21 cellular contexts compared by ENCODE assay signal in the genomic region with DNA sequence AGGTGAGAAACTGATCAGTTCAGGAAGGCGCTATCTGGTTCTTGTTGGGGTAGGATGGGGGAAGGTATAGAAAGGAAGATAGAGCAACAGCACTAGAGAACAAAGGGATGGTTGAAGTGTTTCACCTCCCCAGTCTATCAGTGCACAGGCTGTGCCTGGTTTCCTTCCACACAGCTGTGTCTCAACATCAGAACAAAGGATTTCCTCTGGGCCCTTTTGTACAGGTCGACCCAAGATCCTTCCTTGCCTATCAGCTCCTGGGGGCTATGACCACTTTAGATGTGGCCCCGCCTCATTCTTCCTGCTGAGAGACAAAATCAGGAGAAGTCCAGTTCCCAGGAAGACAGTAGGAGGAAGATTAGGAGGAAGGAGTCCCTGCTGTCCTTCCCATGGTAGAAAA.
DNase-seq lines count a peak whose midpoint lies in the region; ATAC-seq and TF ChIP-seq lines count a peak whose summit lies in the region.
"Had no signal": no experiment of that assay in that cellular context is flagged by ENCODE, and none has a peak within 500 bp of the region (broad histone marks: within the 10 kb centered on the region; RNA-seq: fewer than 3 reads in every experiment).

No MANE protein-coding gene starts in this region.

- H3K36me3 ChIP-seq in heart left ventricle (no peaks in the 10 kb centered on the region), suprapubic skin (no peaks in the 10 kb centered on the region)
- H3K36me3 ChIP-seq: BLaER1 treated with 17β-estradiol and CSF1 and Interleukin-3, amounts not matched to agents 10 nM and 100 nM; SJCRH30 had no signal

- H3K4me3 ChIP-seq in heart left ventricle = no peak overlapping the region
- H3K4me3 ChIP-seq in Jurkat, Clone E6-1 (ENCODE audit: low read length) = no peak overlapping the region
- H3K4me3 ChIP-seq in fibroblast of pulmonary artery (replicated peaks; ENCODE audit: low read depth, low read length) = no peak overlapping the region
- H3K4me3 ChIP-seq in suprapubic skin = no peak overlapping the region
- H3K4me3 ChIP-seq: BLaER1 treated with 17β-estradiol and CSF1 and Interleukin-3, amounts not matched to agents 10 nM and 100 nM; K562; SJCRH30 had no signal

- intact Hi-C loops in heart left ventricle (cut with DNase I) (loop anchor here in 6 of 10 donors (5.0 to 10.0 kb wide), 6 partner anchors 37 to 152 kb away; a partner anchor contains a TSS), cardiac septum (cut with DNase I) (loop anchor here (5.0 kb wide), 1 partner anchor 42 kb away; no protein-coding TSS in a partner anchor)

- no peaks in the 10 kb centered on the region for H3K9me3 ChIP-seq in heart left ventricle
- no peaks in the 10 kb centered on the region for H3K9me3 ChIP-seq in suprapubic skin
- H3K9me3 ChIP-seq: BLaER1 treated with 17β-estradiol and CSF1 and Interleukin-3, amounts not matched to agents 10 nM and 100 nM; SJCRH30 had no signal

- TF ChIP-seq CTCF in heart left ventricle (IDR thresholded peaks at IDR 0.05) (no peak), fibroblast of pulmonary artery (IDR thresholded peaks at IDR 0.05; ENCODE audit: low read length, missing control alignments) (no peak), suprapubic skin (IDR thresholded peaks at IDR 0.05) (no peak)

- H3K4me1 ChIP-seq in heart left ventricle = peaks cover 7 to 46% (median 27%) of the 10 kb centered on the region in 12 donors
- H3K4me1 ChIP-seq in suprapubic skin = peaks cover 52% of the 10 kb centered on the region

- peak overlapping the region in 7 of 12 donors; percentile 2 to 92 (median 32) for H3K27ac ChIP-seq in heart left ventricle
- peak overlapping the region; percentile 89 for H3K27ac ChIP-seq in suprapubic skin
- H3K27ac ChIP-seq: BLaER1 treated with 17β-estradiol and CSF1 and Interleukin-3, amounts not matched to agents 10 nM and 100 nM; SJCRH30 had no signal

- no peak for TF ChIP-seq POLR2A in heart left ventricle (IDR thresholded peaks at IDR 0.05)
- no peak for TF ChIP-seq POLR2A in suprapubic skin (IDR thresholded peaks at IDR 0.05)

- peak in 2 of 4 donors; percentile 4 to 48 for ATAC-seq in heart left ventricle
- ATAC-seq: CD8-positive, alpha-beta T cell; HCT116; K562 had no signal

- WGBS in heart left ventricle, 4 donors = 59 to 78% (median 69%) methylated on average over 3 of the region's 3 CpGs
- WGBS in suprapubic skin = 81% methylated on average over 3 of the region's 3 CpGs

- no peak for TF ChIP-seq EP300 in suprapubic skin (IDR thresholded peaks at IDR 0.05)

- DNase-seq in heart left ventricle = peak in 1 of 5 donors; percentile 41
- no peak for DNase-seq in cardiac septum (ENCODE audit: low spot score)
- peak; percentile 80 for DNase-seq in Jurkat, Clone E6-1 (ENCODE audit: low read depth, low spot score)
- DNase-seq in fibroblast of pulmonary artery (ENCODE audit: low read depth) = peak; percentile 22
- DNase-seq in suprapubic skin (ENCODE audit: low spot score in 2 of 2) = no peak
- no peak for DNase-seq in iPS-NIHi7 (ENCODE audit: extremely low spot score)
- DNase-seq in SIG-M5 treated with dmso at 0.1 percent for 504 hours (lab: John Stamatoyannopoulos, UW; ENCODE audit: unreplicated experiment) = no peak
- DNase-seq: Calu3; CD8-positive, alpha-beta T cell; DMS53; GOT3; NCI-H1105 treated with DMSO at 0.1 percent for 48 hours; NCI-H1694; NCI-H2107; NCI-H226; NCI-H524 treated with DMSO at 0.1 percent for 48 hours; RPMI8226; SJCRH30 had no signal

- no peaks in the 10 kb centered on the region for H3K27me3 ChIP-seq in heart left ventricle
- no peaks in the 10 kb centered on the region for H3K27me3 ChIP-seq in suprapubic skin
- H3K27me3 ChIP-seq: BLaER1 treated with 17β-estradiol and CSF1 and Interleukin-3, amounts not matched to agents 10 nM and 100 nM had no signal

Comparison
In these comparisons a context has a peak if more than half of its experiments do, and no peak if none do; other contexts are left out.
1. DNase-seq: peak in Jurkat, Clone E6-1 (single experiment) and fibroblast of pulmonary artery (single experiment); none in cardiac septum (single experiment), suprapubic skin (0 of 2), iPS-NIHi7 (single experiment) and SIG-M5 treated with dmso at 0.1 percent for 504 hours (single experiment).